16 cellular contexts compared by ENCODE assay signal in genomic region chr16:79484237-79484636, GRCh38.
DNase-seq lines count a peak whose midpoint lies in the region; ATAC-seq and TF ChIP-seq lines count a peak whose summit lies in the region.
"Had no signal": no experiment of that assay in that cellular context is flagged by ENCODE, and none has a peak within 500 bp of the region (broad histone marks: within the 10 kb centered on the region; RNA-seq: fewer than 3 reads in every experiment).

No MANE protein-coding gene starts in this region.

- H2AK9ac ChIP-seq in IMR-90 (replicated peaks; ENCODE audit: low read depth, low read length, poor library complexity) = peak overlapping the region; percentile 62

- peaks cover 9 to 13% of the 10 kb centered on the region in 2 donors for H3K27me3 Mint-ChIP-seq in T-cell

- H3K27me3 ChIP-seq in IMR-90 (ENCODE audit: control insufficient read depth, insufficient read depth, low read length) = no peaks in the 10 kb centered on the region
- H3K27me3 ChIP-seq: BLaER1 had no signal

- 45% methylated on average over 3 of the region's 7 CpGs; no CpG with 5 or more reads in 1 of the 2 experiments for WGBS in IMR-90 (ENCODE audit: extremely low coverage in 2 of 2, insufficient read length in 1 of 2), 2 experiments

- no TSS peak for BruUV-seq in IMR-90 (replicated peaks; lab: Mats Ljungman, UMichigan)

- H3K36me3 Mint-ChIP-seq in T-cell = no peaks in the 10 kb centered on the region
- H3K36me3 Mint-ChIP-seq: CD4-positive, CD25-positive, alpha-beta regulatory T cell had no signal

- no peak for TF ChIP-seq CTCF in IMR-90 (conservative IDR thresholded peaks at IDR 0.05; ENCODE audit: low read depth, low read length)

- no peak for TF ChIP-seq RAD21 in IMR-90 (IDR thresholded peaks at IDR 0.05; ENCODE audit: low read length)

- TF ChIP-seq POLR2A in IMR-90 (IDR thresholded peaks at IDR 0.05; ENCODE audit: low read depth, low read length) = no peak

- POLR2A ChIA-PET in IMR-90 (lab: Charles Lee; ENCODE audit: unreplicated experiment) (no interaction called here), T-cell (lab: Charles Lee) (interaction anchor here in 1 of 2 donors (0.6 kb wide), 1 partner anchor 32 kb away, joined by 11 read pairs; no protein-coding TSS in a partner anchor)

- intact Hi-C loops in IMR-90 (cut with micrococcal nuclease) = no loop called here

- no peak overlapping the region for H3K14ac ChIP-seq in IMR-90 (replicated peaks; ENCODE audit: low read depth, low read length)

- no peaks in the 10 kb centered on the region for H3K36me3 ChIP-seq in IMR-90 (ENCODE audit: control insufficient read depth, insufficient read depth, low read length)
- H3K36me3 ChIP-seq: BLaER1 had no signal

- no peak overlapping the region for H3K4me2 ChIP-seq in IMR-90 (ENCODE audit: low read depth, low read length)
- H3K4me2 ChIP-seq: BLaER1 had no signal

- H3K4me3 ChIP-seq in IMR-90 (ENCODE audit: insufficient read depth, low read depth, low read length) = no peak overlapping the region
- H3K4me3 ChIP-seq: BLaER1 had no signal

- no peak overlapping the region for H2BK15ac ChIP-seq in IMR-90 (ENCODE audit: low read depth, low read length)

- H3K4ac ChIP-seq in IMR-90 (ENCODE audit: low read depth, low read length) = no peak overlapping the region

- no peak overlapping the region for H3K27ac ChIP-seq in IMR-90 (ENCODE audit: insufficient read depth, low read length)
- H3K27ac ChIP-seq: BLaER1, HL-60 had no signal

- no peaks in the 10 kb centered on the region for H3K4me1 Mint-ChIP-seq in T-cell
- H3K4me1 Mint-ChIP-seq: CD4-positive, CD25-positive, alpha-beta regulatory T cell had no signal

- no peaks in the 10 kb centered on the region for H3K9me1 ChIP-seq in IMR-90 (ENCODE audit: insufficient read depth, low read length)

- no peak overlapping the region for H2BK120ac ChIP-seq in IMR-90 (ENCODE audit: low read depth, low read length)

- H3K9me3 Mint-ChIP-seq in T-cell = no peaks in the 10 kb centered on the region
- H3K9me3 Mint-ChIP-seq: CD4-positive, CD25-positive, alpha-beta regulatory T cell had no signal

- no peak overlapping the region for H2BK5ac ChIP-seq in IMR-90 (ENCODE audit: low read depth, low read length, poor library complexity, severe bottlenecking)

- H3K9me3 ChIP-seq in IMR-90 (ENCODE audit: control insufficient read depth, insufficient read depth, low read length) = peaks cover 27% of the 10 kb centered on the region
- H3K9me3 ChIP-seq: BLaER1 had no signal

- no peak overlapping the region for H3K9ac ChIP-seq in IMR-90 (ENCODE audit: low read depth, low read length)
- H3K9ac ChIP-seq: BLaER1 had no signal

- H3K56ac ChIP-seq in IMR-90 (ENCODE audit: extremely low read depth, insufficient read depth, low read length) = no peak overlapping the region

- H3K18ac ChIP-seq in IMR-90 (ENCODE audit: low read depth, low read length) = no peak overlapping the region

- no peak overlapping the region for H4K5ac ChIP-seq in IMR-90 (ENCODE audit: low read depth, low read length)

- in situ Hi-C loops in IMR-90 (cut with MboI; ENCODE audit: low sequenced_read_pairs) = no loop called here

- no peak overlapping the region for H2BK20ac ChIP-seq in IMR-90 (ENCODE audit: low read depth, low read length)

- no peak overlapping the region for H2AK5ac ChIP-seq in IMR-90 (ENCODE audit: low read depth, low read length)

- no peaks in the 10 kb centered on the region for H3K79me1 ChIP-seq in IMR-90 (ENCODE audit: low read depth in 1 of 2, low read length in 2 of 2)

- CTCF ChIA-PET in IMR-90 (lab: Yijun Ruan, JAX) (no interaction called here), T-cell (lab: Charles Lee) (no interaction called here)

- no peak overlapping the region for H3K27ac Mint-ChIP-seq in T-cell
- H3K27ac Mint-ChIP-seq: CD4-positive, CD25-positive, alpha-beta regulatory T cell; HFFc6 had no signal

- no peaks in the 10 kb centered on the region for H4K20me1 ChIP-seq in IMR-90 (ENCODE audit: insufficient read depth, low read length)
- H4K20me1 ChIP-seq: BLaER1 had no signal

- dilution Hi-C loops in IMR-90 (cut with HindIII; ENCODE audit: low sequenced_read_pairs, unreplicated experiment) = no loop called here

- no peak overlapping the region for H4K91ac ChIP-seq in IMR-90 (ENCODE audit: insufficient read depth, low read depth, low read length)

- ATAC-seq in IMR-90 (ENCODE audit: low read depth) = no peak
- ATAC-seq in HG02571 (IDR thresholded peaks at IDR 0.05; ENCODE audit: unreplicated experiment) = no peak
- ATAC-seq in T-cell (replicated peaks in 1 of 4) = no peak

- no peak overlapping the region for H3K4me3 Mint-ChIP-seq in T-cell
- H3K4me3 Mint-ChIP-seq: CD4-positive, CD25-positive, alpha-beta regulatory T cell; HFFc6 had no signal

- no peak overlapping the region for H4K8ac ChIP-seq in IMR-90 (ENCODE audit: low read depth in 2 of 2, low read length in 2 of 2)

- H3K23ac ChIP-seq in IMR-90 (ENCODE audit: low read depth, low read length) = no peak overlapping the region

- no peaks in the 10 kb centered on the region for H3K4me1 ChIP-seq in IMR-90 (ENCODE audit: control insufficient read depth, insufficient read depth, low read length)

- DNase-seq in CD1c-positive myeloid dendritic cell (ENCODE audit: extremely low spot score) (peak; percentile 16), IMR-90 (no peak), RPMI7951 (ENCODE audit: low read depth) (peak; percentile 63), myocyte (ENCODE audit: low read depth) (peak; percentile 18), T-cell (no peak), NCI-H524 treated with DMSO at 0.1 percent for 48 hours (lab: John Stamatoyannopoulos, UW) (no peak)
- DNase-seq: 8988T; AML-193; CD4-positive, CD25-positive, alpha-beta regulatory T cell; DMS79; EL; HCEC 1CT; HFFc6 had no signal

- H2AFZ ChIP-seq in IMR-90 (replicated peaks; ENCODE audit: low read length, poor library complexity) = no peak overlapping the region

TF ChIP-seq in IMR-90, 13 proteins besides CTCF, POLR2A, EP300 and RAD21:
- no peak for TF ChIP-seq CHD1 (IDR thresholded peaks at IDR 0.05; ENCODE audit: low read depth, low read length)
- no peak for TF ChIP-seq RCOR1 (IDR thresholded peaks at IDR 0.05; ENCODE audit: insufficient replicate concordance, low read length)
- TF ChIP-seq FOS (IDR thresholded peaks at IDR 0.05; ENCODE audit: low read depth, low read length) = no peak
- TF ChIP-seq CEBPB (IDR thresholded peaks at IDR 0.05; ENCODE audit: low read depth, low read length) = no peak
- no peak for TF ChIP-seq ELK1 (IDR thresholded peaks at IDR 0.05; ENCODE audit: borderline replicate concordance, low read depth, low read length)
- TF ChIP-seq MAZ (IDR thresholded peaks at IDR 0.05; ENCODE audit: borderline replicate concordance, low read depth, low read length) = no peak
- TF ChIP-seq MAFK (IDR thresholded peaks at IDR 0.05; ENCODE audit: low read depth, low read length) = no peak

Comparison
In these comparisons a context has a peak if more than half of its experiments do, and no peak if none do; other contexts are left out.
1. DNase-seq: peak in CD1c-positive myeloid dendritic cell (single experiment), RPMI7951 (single experiment) and myocyte (single experiment); none in IMR-90 (single experiment), T-cell (0 of 34) and NCI-H524 treated with DMSO at 0.1 percent for 48 hours (single experiment).